Comparison of ENCODE assay signal across 21 cellular contexts in genomic region chr2:170500770-170501169, GRCh38.
DNase-seq lines count a peak whose midpoint lies in the region; ATAC-seq and TF ChIP-seq lines count a peak whose summit lies in the region.
"Had no signal": no experiment of that assay in that cellular context is flagged by ENCODE, and none has a peak within 500 bp of the region (broad histone marks: within the 10 kb centered on the region; RNA-seq: fewer than 3 reads in every experiment).

No MANE protein-coding gene starts in this region.

- H3K4me1 ChIP-seq in right cardiac atrium (ENCODE audit: control insufficient read depth, insufficient read depth, low read length) (peaks cover 3% of the 10 kb centered on the region), vagina (no peaks in the 10 kb centered on the region)
- H3K4me1 ChIP-seq: testis had no signal

- H3K27ac ChIP-seq in right cardiac atrium (ENCODE audit: low read length) = no peak overlapping the region
- peak overlapping the region; percentile 3 for H3K27ac ChIP-seq in vagina
- H3K27ac ChIP-seq: adrenal gland, testis had no signal

- no peaks in the 10 kb centered on the region for H3K36me3 ChIP-seq in vagina
- H3K36me3 ChIP-seq: adrenal gland had no signal

- ATAC-seq in left ventricle myocardium superior (peak; percentile 76), right cardiac atrium (no peak), HG02678 (IDR thresholded peaks at IDR 0.05; ENCODE audit: unreplicated experiment) (no peak)

- no peaks in the 10 kb centered on the region for H3K27me3 ChIP-seq in right cardiac atrium (ENCODE audit: control insufficient read depth, insufficient read depth)
- H3K27me3 ChIP-seq in vagina = no peaks in the 10 kb centered on the region
- H3K27me3 ChIP-seq: testis had no signal

- no peak for DNase-seq in left ventricle myocardium superior
- DNase-seq in right cardiac atrium = no peak
- DNase-seq in foreskin melanocyte = peak; percentile 49
- peak; percentile 8 for DNase-seq in occipital lobe (lab: John Stamatoyannopoulos, UW)
- DNase-seq in vagina (ENCODE audit: extremely low spot score in 2 of 2) = no peak
- DNase-seq in RPMI8226 = no peak
- no peak for DNase-seq in AG08395 (ENCODE audit: low spot score)
- DNase-seq: ACHN; activated CD4-positive, alpha-beta T cell treated with anti-CD3 and anti-CD28 coated beads, Interleukin-2, amount 50 U/mL, for 1 hour; activated CD8-positive, alpha-beta memory T cell treated with anti-CD3 and anti-CD28 coated beads, Interleukin-2, amount 50 U/mL, for 48 hours; activated effector memory CD4-positive, alpha-beta T cell treated with anti-CD3 and anti-CD28 coated beads, Interleukin-2, amount 50 U/mL, for 16 hours; adrenal gland; CD4-positive, CD25-positive, alpha-beta regulatory T cell; DMS79; NCI-H1092; NCI-H2081; nephron progenitor cell; SHP77 treated with DMSO at 0.1 percent for 48 hours; T-helper 1 cell; testis had no signal

- TF ChIP-seq CTCF in vagina (IDR thresholded peaks at IDR 0.05) = no peak

- WGBS in right cardiac atrium = 38% methylated on average over 5 of the region's 5 CpGs

- TF ChIP-seq POLR2A in vagina (IDR thresholded peaks at IDR 0.05) = no peak

- H3K9me3 ChIP-seq in right cardiac atrium (ENCODE audit: control insufficient read depth, low read length) = no peaks in the 10 kb centered on the region
- no peaks in the 10 kb centered on the region for H3K9me3 ChIP-seq in vagina
- H3K9me3 ChIP-seq: adrenal gland, testis had no signal

- intact Hi-C loops in left ventricle myocardium superior (cut with micrococcal nuclease) (no loop called here), right cardiac atrium (cut with DNase I) (loop anchor here in 1 of 4 donors (10.0 kb wide), 1 partner anchor 214 kb away; the partner anchor contains the start of gene SP5), vagina (cut with DNase I) (no loop called here)

- no peak overlapping the region for H3K4me3 ChIP-seq in right cardiac atrium (ENCODE audit: low read length)
- H3K4me3 ChIP-seq in vagina = no peak overlapping the region
- H3K4me3 ChIP-seq: adrenal gland, testis had no signal

Comparison
In these comparisons a context has a peak if more than half of its experiments do, and no peak if none do; other contexts are left out.
1. DNase-seq: peak in foreskin melanocyte (single experiment) and occipital lobe (single experiment); none in left ventricle myocardium superior (single experiment), right cardiac atrium (0 of 3), vagina (0 of 2), RPMI8226 (single experiment) and AG08395 (single experiment).